Comparison of ENCODE assay signal across 1 cellular context in genomic region chr16:67173808-67174705, GRCh38.
TF ChIP-seq lines count a peak whose summit lies in the region.

No MANE protein-coding gene starts in this region.

TF ChIP-seq in WTC11, 78 proteins besides CTCF, POLR2A, EP300 and RAD21 (continued from another document):
- TF ChIP-seq HMGXB4 (CRISPR knock-in tag; IDR thresholded peaks at IDR 0.05), result peak; percentile 86
- peak; percentile 74 for TF ChIP-seq SP1 (CRISPR knock-in tag; conservative IDR thresholded peaks at IDR 0.05)
- peak; percentile 41; the same call in 1 of the 2 replicates for TF ChIP-seq ZBTB21 (CRISPR knock-in tag; IDR thresholded peaks at IDR 0.05; ENCODE audit: borderline replicate concordance)
- TF ChIP-seq, protein P1, sequence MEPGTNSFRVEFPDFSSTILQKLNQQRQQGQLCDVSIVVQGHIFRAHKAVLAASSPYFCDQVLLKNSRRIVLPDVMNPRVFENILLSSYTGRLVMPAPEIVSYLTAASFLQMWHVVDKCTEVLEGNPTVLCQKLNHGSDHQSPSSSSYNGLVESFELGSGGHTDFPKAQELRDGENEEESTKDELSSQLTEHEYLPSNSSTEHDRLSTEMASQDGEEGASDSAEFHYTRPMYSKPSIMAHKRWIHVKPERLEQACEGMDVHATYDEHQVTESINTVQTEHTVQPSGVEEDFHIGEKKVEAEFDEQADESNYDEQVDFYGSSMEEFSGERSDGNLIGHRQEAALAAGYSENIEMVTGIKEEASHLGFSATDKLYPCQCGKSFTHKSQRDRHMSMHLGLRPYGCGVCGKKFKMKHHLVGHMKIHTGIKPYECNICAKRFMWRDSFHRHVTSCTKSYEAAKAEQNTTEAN (CRISPR knock-in tag; IDR thresholded peaks at IDR 0.05), result peak; percentile 82
- TF ChIP-seq PRDM15 (CRISPR knock-in tag; IDR thresholded peaks at IDR 0.05), result no peak
- TF ChIP-seq, protein P2, sequence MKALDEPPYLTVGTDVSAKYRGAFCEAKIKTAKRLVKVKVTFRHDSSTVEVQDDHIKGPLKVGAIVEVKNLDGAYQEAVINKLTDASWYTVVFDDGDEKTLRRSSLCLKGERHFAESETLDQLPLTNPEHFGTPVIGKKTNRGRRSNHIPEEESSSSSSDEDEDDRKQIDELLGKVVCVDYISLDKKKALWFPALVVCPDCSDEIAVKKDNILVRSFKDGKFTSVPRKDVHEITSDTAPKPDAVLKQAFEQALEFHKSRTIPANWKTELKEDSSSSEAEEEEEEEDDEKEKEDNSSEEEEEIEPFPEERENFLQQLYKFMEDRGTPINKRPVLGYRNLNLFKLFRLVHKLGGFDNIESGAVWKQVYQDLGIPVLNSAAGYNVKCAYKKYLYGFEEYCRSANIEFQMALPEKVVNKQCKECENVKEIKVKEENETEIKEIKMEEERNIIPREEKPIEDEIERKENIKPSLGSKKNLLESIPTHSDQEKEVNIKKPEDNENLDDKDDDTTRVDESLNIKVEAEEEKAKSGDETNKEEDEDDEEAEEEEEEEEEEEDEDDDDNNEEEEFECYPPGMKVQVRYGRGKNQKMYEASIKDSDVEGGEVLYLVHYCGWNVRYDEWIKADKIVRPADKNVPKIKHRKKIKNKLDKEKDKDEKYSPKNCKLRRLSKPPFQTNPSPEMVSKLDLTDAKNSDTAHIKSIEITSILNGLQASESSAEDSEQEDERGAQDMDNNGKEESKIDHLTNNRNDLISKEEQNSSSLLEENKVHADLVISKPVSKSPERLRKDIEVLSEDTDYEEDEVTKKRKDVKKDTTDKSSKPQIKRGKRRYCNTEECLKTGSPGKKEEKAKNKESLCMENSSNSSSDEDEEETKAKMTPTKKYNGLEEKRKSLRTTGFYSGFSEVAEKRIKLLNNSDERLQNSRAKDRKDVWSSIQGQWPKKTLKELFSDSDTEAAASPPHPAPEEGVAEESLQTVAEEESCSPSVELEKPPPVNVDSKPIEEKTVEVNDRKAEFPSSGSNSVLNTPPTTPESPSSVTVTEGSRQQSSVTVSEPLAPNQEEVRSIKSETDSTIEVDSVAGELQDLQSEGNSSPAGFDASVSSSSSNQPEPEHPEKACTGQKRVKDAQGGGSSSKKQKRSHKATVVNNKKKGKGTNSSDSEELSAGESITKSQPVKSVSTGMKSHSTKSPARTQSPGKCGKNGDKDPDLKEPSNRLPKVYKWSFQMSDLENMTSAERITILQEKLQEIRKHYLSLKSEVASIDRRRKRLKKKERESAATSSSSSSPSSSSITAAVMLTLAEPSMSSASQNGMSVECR (CRISPR knock-in tag; IDR thresholded peaks at IDR 0.05; ENCODE audit: borderline replicate concordance), result peak; percentile 77; the same call in 1 of the 2 replicates
- TF ChIP-seq SMAD3 (CRISPR knock-in tag; IDR thresholded peaks at IDR 0.05; ENCODE audit: borderline replicate concordance), result peak; percentile 84; the same call in 1 of the 2 replicates
- TF ChIP-seq, protein P3, sequence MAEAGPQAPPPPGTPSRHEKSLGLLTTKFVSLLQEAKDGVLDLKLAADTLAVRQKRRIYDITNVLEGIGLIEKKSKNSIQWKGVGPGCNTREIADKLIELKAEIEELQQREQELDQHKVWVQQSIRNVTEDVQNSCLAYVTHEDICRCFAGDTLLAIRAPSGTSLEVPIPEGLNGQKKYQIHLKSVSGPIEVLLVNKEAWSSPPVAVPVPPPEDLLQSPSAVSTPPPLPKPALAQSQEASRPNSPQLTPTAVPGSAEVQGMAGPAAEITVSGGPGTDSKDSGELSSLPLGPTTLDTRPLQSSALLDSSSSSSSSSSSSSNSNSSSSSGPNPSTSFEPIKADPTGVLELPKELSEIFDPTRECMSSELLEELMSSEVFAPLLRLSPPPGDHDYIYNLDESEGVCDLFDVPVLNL (CRISPR knock-in tag; IDR thresholded peaks at IDR 0.05; ENCODE audit: borderline replicate concordance, low read depth), result no peak
- 0 out of 2 replicates have a peak, but pooled peaks have one; percentile 58 for TF ChIP-seq ATF1 (CRISPR knock-in tag; IDR thresholded peaks at IDR 0.05)
- TF ChIP-seq MYBL2 (CRISPR knock-in tag; IDR thresholded peaks at IDR 0.05), result peak; percentile 63; the same call in 1 of the 2 replicates
- no peak for TF ChIP-seq AR (CRISPR knock-in tag; IDR thresholded peaks at IDR 0.05)
- TF ChIP-seq ZNF232 (CRISPR knock-in tag; IDR thresholded peaks at IDR 0.05), result peak; percentile 73; the same call in 1 of the 2 replicates
- TF ChIP-seq GABPB1 (CRISPR knock-in tag; IDR thresholded peaks at IDR 0.05), result peak; percentile 56; the same call in 1 of the 2 replicates
- peak; percentile 64 for TF ChIP-seq FOXP4 (CRISPR knock-in tag; IDR thresholded peaks at IDR 0.05)
- TF ChIP-seq HMGA2 (CRISPR knock-in tag; IDR thresholded peaks at IDR 0.05), result no peak
- no peak for TF ChIP-seq MXD4 (CRISPR knock-in tag; IDR thresholded peaks at IDR 0.05; ENCODE audit: borderline replicate concordance)
- TF ChIP-seq NFE2L1 (CRISPR knock-in tag; IDR thresholded peaks at IDR 0.05), result no peak
- peak; percentile 99 for TF ChIP-seq ZNF121 (CRISPR knock-in tag; IDR thresholded peaks at IDR 0.05)
- 0 out of 2 replicates have a peak, but pooled peaks have one; percentile 28 for TF ChIP-seq FOXK1 (CRISPR knock-in tag; IDR thresholded peaks at IDR 0.05)
- TF ChIP-seq CBFB (CRISPR knock-in tag; IDR thresholded peaks at IDR 0.05; ENCODE audit: low read depth), result no peak; the same call in 1 of the 2 replicates
- peak; percentile 90; the same call in 1 of the 2 replicates for TF ChIP-seq RELA (CRISPR knock-in tag; IDR thresholded peaks at IDR 0.05; ENCODE audit: borderline replicate concordance)
- TF ChIP-seq NR1H2 (CRISPR knock-in tag; IDR thresholded peaks at IDR 0.05), result no peak
- 0 out of 2 replicates have a peak, but pooled peaks have one; percentile 17 for TF ChIP-seq ZNF263 (CRISPR knock-in tag; IDR thresholded peaks at IDR 0.05; ENCODE audit: low read depth)
- TF ChIP-seq, protein P4, sequence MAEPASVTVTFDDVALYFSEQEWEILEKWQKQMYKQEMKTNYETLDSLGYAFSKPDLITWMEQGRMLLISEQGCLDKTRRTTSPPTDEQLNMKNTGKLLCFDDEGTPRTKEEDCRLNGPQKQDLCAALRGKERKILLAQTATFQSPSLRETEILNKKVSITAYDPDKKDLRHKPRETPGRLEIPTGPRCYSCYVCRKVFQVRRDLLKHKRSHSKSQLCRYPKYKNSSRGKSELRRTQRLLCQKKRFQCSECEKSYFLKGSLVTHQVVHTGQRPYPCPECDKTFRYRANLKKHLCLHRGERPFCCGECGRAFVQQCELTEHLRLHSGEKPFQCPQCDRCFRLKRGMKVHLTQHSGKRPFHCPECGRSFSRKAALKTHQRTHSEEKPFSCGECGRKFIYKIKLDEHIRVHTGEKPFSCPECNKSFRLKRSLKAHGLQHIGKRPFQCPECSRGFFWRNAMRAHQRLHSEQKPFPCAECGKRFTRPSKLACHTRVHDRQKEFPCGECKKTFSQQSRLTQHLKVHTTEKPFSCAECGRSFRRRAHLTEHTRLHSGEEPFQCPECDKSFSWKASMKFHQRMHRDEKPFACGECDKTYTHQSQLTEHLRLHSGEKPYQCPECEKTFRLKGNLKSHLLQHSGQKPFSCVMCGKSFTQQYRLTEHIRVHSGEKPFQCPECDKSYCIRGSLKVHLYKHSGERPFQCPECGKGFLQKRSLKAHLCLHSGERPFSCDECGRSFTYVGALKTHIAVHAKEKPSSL (CRISPR knock-in tag; conservative IDR thresholded peaks at IDR 0.05), result no peak
- TF ChIP-seq IRF2 (CRISPR knock-in tag; IDR thresholded peaks at IDR 0.05; ENCODE audit: borderline replicate concordance, low read depth), result 0 out of 2 replicates have a peak, but pooled peaks have one; percentile 37
- TF ChIP-seq CREB1 (CRISPR knock-in tag; IDR thresholded peaks at IDR 0.05), result peak; percentile 36; the same call in 1 of the 2 replicates
- TF ChIP-seq E2F5 (CRISPR knock-in tag; IDR thresholded peaks at IDR 0.05), result 0 out of 2 replicates have a peak, but pooled peaks have one; percentile 33
- peak; percentile 77 for TF ChIP-seq FOXP1 (CRISPR knock-in tag; IDR thresholded peaks at IDR 0.05; ENCODE audit: borderline replicate concordance)
- TF ChIP-seq IRF1 (CRISPR knock-in tag; IDR thresholded peaks at IDR 0.05), result no peak
